ENCODE assay signal across 8 cellular contexts in genomic region chr19:52786464-52787354, GRCh38. TPM values are rescaled to one million over a fixed set of nuclear protein-coding genes. Genes with fewer than 3 reads are reported as not detected.
DNase-seq lines count a peak whose midpoint lies in the region; ATAC-seq and TF ChIP-seq lines count a peak whose summit lies in the region.
"Not testable (repeated sequence)": the region's sequence is repeated elsewhere in the genome, so short reads cannot be mapped to it uniquely, and the experiment has no call there.

ZNF600 (minus strand) TSS chr19:52786791; CDS start chr19:52778888, 7,903 bp downstream.

- peaks cover 22% of the 10 kb centered on the region for H3K4me1 Mint-ChIP-seq in activated T-helper 17 cell treated with anti-CD3 and anti-CD28 coated beads, Interleukin-2, amount 50 U/mL, for 72 hours

- H3K4me2 ChIP-seq in fibroblast of lung (ENCODE audit: extremely low read depth, insufficient read depth, low read length) = peak within 1 kb of the TSS; percentile 73

- not testable (repeated sequence) for H3K9me3 ChIP-seq in HUES6 (ENCODE audit: control insufficient read depth, insufficient read depth, low read depth, low read length); fibroblast of lung (ENCODE audit: control insufficient read depth, insufficient read depth, low read depth, low read length); muscle layer of duodenum (ENCODE audit: control insufficient read depth in 1 of 2, low read length in 2 of 2)

- peak within 1 kb of the TSS; percentile 69 for H3K4me3 Mint-ChIP-seq in activated T-helper 17 cell treated with anti-CD3 and anti-CD28 coated beads, Interleukin-2, amount 50 U/mL, for 72 hours

- peaks cover 34% of the 10 kb centered on the region for H3K36me3 Mint-ChIP-seq in activated T-helper 17 cell treated with anti-CD3 and anti-CD28 coated beads, Interleukin-2, amount 50 U/mL, for 72 hours (ENCODE audit: low read depth)

- peak within 1 kb of the TSS; percentile 71 for H2AFZ ChIP-seq in fibroblast of lung (ENCODE audit: low read length)

- peak within 1 kb of the TSS; percentile 88 for H3K9ac ChIP-seq in HUES6 (ENCODE audit: low read length)
- not testable (repeated sequence) for H3K9ac ChIP-seq in fibroblast of lung (ENCODE audit: insufficient read depth, low read length)

- DNase-seq in DMS 273 (lab: John Stamatoyannopoulos, UW; ENCODE audit: unreplicated experiment) = peak; percentile 90
- peak; percentile 58 to 73 for DNase-seq in fibroblast of lung (ENCODE audit: low read depth in 2 of 2)
- peak; percentile 26 to 69 for DNase-seq in stimulated activated CD8-positive, alpha-beta memory T cell treated with anti-CD3 and anti-CD28 coated beads, Interleukin-4, amount 100 ng/mL, for 1 hour (ENCODE audit: low read depth in 2 of 2, low spot score in 1 of 2)

- TF ChIP-seq POLR2A in Raji (IDR thresholded peaks at IDR 0.05; ENCODE audit: insufficient read depth, low read depth, low read length) = peak; percentile 69

- H3K27me3 ChIP-seq in HUES6 (ENCODE audit: control insufficient read depth, insufficient read depth, low read length); fibroblast of lung (ENCODE audit: control insufficient read depth, insufficient read depth, low read length); muscle layer of duodenum (ENCODE audit: low read depth, low read length): not testable (repeated sequence)

- H3K79me2 ChIP-seq in fibroblast of lung (ENCODE audit: control insufficient read depth, insufficient read depth, low read length) = not testable (repeated sequence)

- H3K9me3 Mint-ChIP-seq in activated T-helper 17 cell treated with anti-CD3 and anti-CD28 coated beads, Interleukin-2, amount 50 U/mL, for 72 hours = not testable (repeated sequence)

- peak; percentile 93 for ATAC-seq in GM21447 (IDR thresholded peaks at IDR 0.05; ENCODE audit: unreplicated experiment)
- peak; percentile 100 for ATAC-seq in activated T-helper 17 cell treated with anti-CD3 and anti-CD28 coated beads, Interleukin-2, amount 50 U/mL, for 72 hours (replicated peaks)

- H3K27ac ChIP-seq in HUES6 (ENCODE audit: low read depth, low read length) = peak within 1 kb of the TSS; percentile 57; the same call in 1 of the 2 replicates
- not testable (repeated sequence) for H3K27ac ChIP-seq in fibroblast of lung (ENCODE audit: insufficient read depth, low read length)
- peak within 1 kb of the TSS; percentile 60 for H3K27ac ChIP-seq in muscle layer of duodenum (ENCODE audit: low read length)

- H3K36me3 ChIP-seq in HUES6 (ENCODE audit: control insufficient read depth, insufficient read depth, low read length); fibroblast of lung (ENCODE audit: control insufficient read depth, insufficient read depth, low read length); muscle layer of duodenum (ENCODE audit: control insufficient read depth in 1 of 2, insufficient read depth in 2 of 2, low read length in 2 of 2): not testable (repeated sequence)

- H3K4me3 ChIP-seq in HUES6 (ENCODE audit: low read depth, low read length) (peak within 1 kb of the TSS; percentile 96), fibroblast of lung (replicated peaks in 1 of 4; ENCODE audit: control extremely low read depth in 1 of 4, insufficient read depth in 1 of 4, low read depth in 3 of 4, low read length in 4 of 4) (peak within 1 kb of the TSS; percentile 55 to 75 (median 68)), muscle layer of duodenum (ENCODE audit: low read depth in 1 of 2, low read length in 2 of 2) (peak within 1 kb of the TSS; percentile 78 to 80)

- H3K27ac Mint-ChIP-seq in activated T-helper 17 cell treated with anti-CD3 and anti-CD28 coated beads, Interleukin-2, amount 50 U/mL, for 72 hours = peak within 1 kb of the TSS; percentile 52

- not testable (repeated sequence) for TF ChIP-seq CTCF in fibroblast of lung (conservative IDR thresholded peaks at IDR 0.05 in 1 of 2, IDR thresholded peaks at IDR 0.05 in 1 of 2; ENCODE audit: low read depth in 1 of 2, low read length in 2 of 2)

- not testable (repeated sequence) for H3K27me3 Mint-ChIP-seq in activated T-helper 17 cell treated with anti-CD3 and anti-CD28 coated beads, Interleukin-2, amount 50 U/mL, for 72 hours

- H4K20me1 ChIP-seq in fibroblast of lung (ENCODE audit: control insufficient read depth, extremely low read depth, insufficient read depth, low read length) = not testable (repeated sequence)

- not testable (repeated sequence) for H3K4me1 ChIP-seq in HUES6 (ENCODE audit: control insufficient read depth, insufficient read depth, low read length); fibroblast of lung (ENCODE audit: control insufficient read depth, extremely low read depth, insufficient read depth, low read length); muscle layer of duodenum (ENCODE audit: control insufficient read depth in 1 of 2, insufficient read depth in 2 of 2, low read length in 2 of 2)

RNA-seq across cellular contexts. Expression of gene ZNF600, which starts in this region (rescaled TPM):
- 10 to 100 TPM in 1 of 2 donors, 1 to 10 TPM in 1; 8.0 to 15.1 TPM for total RNA-seq in activated T-helper 17 cell treated with anti-CD3 and anti-CD28 coated beads, Interleukin-2, amount 50 U/mL, for 72 hours
- 2.6 and 5.0 TPM in 2 replicates for total RNA-seq in fibroblast of lung
- 2.7 and 4.9 TPM in 2 replicates for polyA plus RNA-seq in fibroblast of lung
- 1.3 and 3.1 TPM in 2 replicates for polyA plus RNA-seq in fibroblast of lung (2012)
- 1.1 and 1.4 TPM in 2 replicates for polyA minus RNA-seq in fibroblast of lung (ENCODE audit: low replicate concordance)
